ENCODE assay signal across 1 cellular context in the genomic region with DNA sequence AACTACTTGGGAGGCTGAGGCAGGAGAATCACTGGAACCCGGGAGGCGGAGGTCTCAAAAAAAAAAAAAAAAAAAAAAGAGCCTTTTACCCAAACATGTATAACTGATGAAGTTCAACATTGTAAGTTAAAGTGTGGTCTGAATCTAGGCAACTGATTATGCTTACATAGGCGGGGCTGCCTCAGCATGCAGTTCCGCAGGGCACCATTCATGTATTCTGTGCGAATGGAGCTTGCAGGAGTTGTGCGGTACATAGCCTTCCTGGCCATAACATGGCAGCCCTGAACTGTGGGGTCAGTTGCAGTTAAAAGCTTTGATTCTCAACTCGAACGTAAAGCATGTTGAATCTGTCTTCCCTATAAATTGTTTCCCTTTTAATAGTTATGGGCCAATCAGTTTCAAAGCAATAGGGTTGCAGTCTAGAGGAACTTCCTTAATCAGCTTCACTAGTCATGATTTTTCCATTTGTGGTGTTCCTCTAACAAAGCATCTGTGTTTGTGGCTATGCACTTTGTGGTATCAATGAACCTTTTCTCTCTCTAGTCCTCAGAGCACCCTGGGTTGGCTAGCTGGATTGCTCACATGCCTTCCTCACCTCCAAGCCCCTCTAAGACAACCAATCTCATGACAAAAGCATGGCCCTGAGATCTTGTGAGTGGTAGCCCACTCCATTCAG.
TF ChIP-seq lines count a peak whose summit lies in the region.

No MANE protein-coding gene starts in this region.

TF ChIP-seq in H1, 55 proteins besides CTCF, POLR2A, EP300 and RAD21:
- no peak for TF ChIP-seq SP4 (IDR thresholded peaks at IDR 0.05; ENCODE audit: low read length)
